8 cellular contexts compared by ENCODE assay signal in the genomic region with DNA sequence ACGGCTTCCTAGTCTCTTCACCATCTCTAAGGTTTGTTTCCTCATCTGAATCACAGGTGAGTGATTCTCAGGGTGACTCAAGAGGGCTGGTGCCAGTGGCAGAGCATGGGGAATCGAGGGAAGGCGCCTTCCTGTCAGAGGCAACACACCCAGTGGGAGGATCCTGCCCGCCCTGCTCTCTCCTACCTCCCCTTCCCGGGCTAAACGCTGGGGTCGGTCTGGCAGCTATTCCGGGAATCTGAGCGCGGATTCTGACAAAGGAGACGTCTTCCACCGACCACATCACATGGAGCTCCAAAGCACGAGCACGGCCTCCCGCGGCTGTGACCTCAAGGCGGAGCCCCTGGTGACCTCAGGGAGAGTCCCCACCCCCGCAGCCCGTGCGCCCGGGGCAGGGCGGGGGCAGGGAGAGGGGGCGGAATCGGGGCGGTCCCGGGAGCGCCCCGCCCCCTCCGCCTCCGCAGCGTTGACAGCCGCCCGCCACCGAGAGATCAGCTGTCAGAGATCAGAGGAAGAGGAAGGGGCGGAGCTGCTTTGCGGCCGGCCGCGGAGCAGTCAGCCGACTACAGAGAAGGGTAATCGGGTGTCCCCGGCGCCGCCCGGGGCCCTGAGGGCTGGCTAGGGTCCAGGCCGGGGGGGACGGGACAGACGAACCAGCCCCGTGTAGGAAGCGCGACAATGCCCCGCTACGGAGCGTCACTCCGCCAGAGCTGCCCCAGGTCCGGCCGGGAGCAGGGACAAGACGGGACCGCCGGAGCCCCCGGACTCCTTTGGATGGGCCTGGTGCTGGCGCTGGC. TPM values are rescaled to one million over a fixed set of nuclear protein-coding genes. Genes with fewer than 3 reads are reported as not detected.
A peak's percentile ranks its signal among the peaks of the same experiment; 100 is the strongest.
DNase-seq lines count a peak whose midpoint lies in the region; ATAC-seq and TF ChIP-seq lines count a peak whose summit lies in the region.

A gene (plus strand): TSS at position 554 of the 797 bp plus-strand sequence. CDS start 125 bp downstream, at position 679.

- H3K4me3 Mint-ChIP-seq in activated T-helper 17 cell treated with anti-CD3 and anti-CD28 coated beads, Interleukin-2, amount 50 U/mL, for 72 hours: peak within 1 kb of the TSS; percentile 81
- H3K4me3 Mint-ChIP-seq in naive thymus-derived CD4-positive, alpha-beta T cell: peak within 1 kb of the TSS; percentile 91 to 98 (median 94)
- H3K4me3 Mint-ChIP-seq in stimulated activated memory B cell treated with anti-CD40 and anti-IgM and Interleukin-4, amounts not matched to agents 10 μg/mL and 1 μg/mL and 100 μg/mL, for 72 hours: peak within 1 kb of the TSS; percentile 85

- H3K4me3 ChIP-seq in DOHH2 (ENCODE audit: low read length) (peak within 1 kb of the TSS; percentile 88), fibroblast of lung (replicated peaks in 1 of 4; ENCODE audit: control extremely low read depth in 1 of 4, insufficient read depth in 1 of 4, low read depth in 3 of 4, low read length in 4 of 4) (peak within 1 kb of the TSS; percentile 84 to 92 (median 89))
- peak within 1 kb of the TSS; percentile 94 for H3K4me3 ChIP-seq in naive thymus-derived CD4-positive, alpha-beta T cell (ENCODE audit: low read length)

- peaks cover 8% of the 10 kb centered on the region for H3K36me3 Mint-ChIP-seq in activated T-helper 17 cell treated with anti-CD3 and anti-CD28 coated beads, Interleukin-2, amount 50 U/mL, for 72 hours (ENCODE audit: low read depth)
- H3K36me3 Mint-ChIP-seq in naive thymus-derived CD4-positive, alpha-beta T cell: peaks cover 5 to 26% (median 12%) of the 10 kb centered on the region in 5 donors
- H3K36me3 Mint-ChIP-seq in stimulated activated memory B cell treated with anti-CD40 and anti-IgM and Interleukin-4, amounts not matched to agents 10 μg/mL and 1 μg/mL and 100 μg/mL, for 72 hours: peaks cover 10% of the 10 kb centered on the region

- no peaks in the 10 kb centered on the region for H3K9me2 ChIP-seq in DOHH2 (replicated peaks; ENCODE audit: control insufficient read depth, low read length)

- H3K27me3 ChIP-seq in DOHH2 (ENCODE audit: control insufficient read depth, low read length) (no peaks in the 10 kb centered on the region), fibroblast of lung (ENCODE audit: control insufficient read depth, insufficient read depth, low read length) (no peaks in the 10 kb centered on the region)
- no peaks in the 10 kb centered on the region for H3K27me3 ChIP-seq in naive thymus-derived CD4-positive, alpha-beta T cell (ENCODE audit: control insufficient read depth in 2 of 2, insufficient read depth in 2 of 2, low read length in 2 of 2)

- TF ChIP-seq CTCF in DOHH2 (IDR thresholded peaks at IDR 0.05; ENCODE audit: low read depth, low read length, poor library complexity, severe bottlenecking) (no peak), fibroblast of lung (conservative IDR thresholded peaks at IDR 0.05 in 1 of 2, IDR thresholded peaks at IDR 0.05 in 1 of 2; ENCODE audit: low read depth in 1 of 2, low read length in 2 of 2) (no peak)

- DNase-seq in RPMI7951 (ENCODE audit: low read depth) (peak; percentile 85), fibroblast of lung (ENCODE audit: low read depth in 2 of 2) (peak; percentile 82 to 83)
- peak; percentile 85 to 94 (median 92) for DNase-seq in naive thymus-derived CD4-positive, alpha-beta T cell

- CTCF ChIA-PET in naive thymus-derived CD4-positive, alpha-beta T cell (lab: Charles Lee): interaction anchor here (0.8 to 20.4 kb wide), 6 partner anchors 11 to 53 kb away, joined by 3 to 573 read pairs (median 15); a partner anchor contains a TSS

- intact Hi-C loops in naive thymus-derived CD4-positive, alpha-beta T cell (cut with micrococcal nuclease): loop anchor here (1.0 to 5.0 kb wide), 15 partner anchors 11 to 1123 kb away; a partner anchor contains a TSS

- H3K27ac ChIP-seq in DOHH2 (ENCODE audit: low read depth, low read length) (no peak within 1 kb of the TSS), KOPT-K1 (ENCODE audit: low read depth, low read length, poor library complexity, severe bottlenecking) (peak within 1 kb of the TSS; percentile 37), fibroblast of lung (ENCODE audit: insufficient read depth, low read length) (peak within 1 kb of the TSS; percentile 76)
- H3K27ac ChIP-seq in naive thymus-derived CD4-positive, alpha-beta T cell (ENCODE audit: low read depth, low read length): peak within 1 kb of the TSS; percentile 95

- H3K9me3 ChIP-seq in DOHH2 (ENCODE audit: control insufficient read depth, insufficient read depth, low read length) (no peaks in the 10 kb centered on the region), KOPT-K1 (ENCODE audit: insufficient read depth, low read length, poor library complexity, severe bottlenecking) (no peaks in the 10 kb centered on the region), fibroblast of lung (ENCODE audit: control insufficient read depth, insufficient read depth, low read depth, low read length) (no peaks in the 10 kb centered on the region)
- H3K9me3 ChIP-seq in naive thymus-derived CD4-positive, alpha-beta T cell (ENCODE audit: control insufficient read depth in 2 of 3, low read length in 3 of 3): no peaks in the 10 kb centered on the region

- H2AFZ ChIP-seq in fibroblast of lung (ENCODE audit: low read length): peak within 1 kb of the TSS; percentile 96

- POLR2A ChIA-PET in naive thymus-derived CD4-positive, alpha-beta T cell (lab: Charles Lee): interaction anchor here (0.6 to 10.8 kb wide), 13 partner anchors 12 to 704 kb away, joined by 3 to 525 read pairs (median 5); a partner anchor contains a TSS

- ATAC-seq in GM21825 (IDR thresholded peaks at IDR 0.05; ENCODE audit: unreplicated experiment): peak; percentile 98
- ATAC-seq in activated T-helper 17 cell treated with anti-CD3 and anti-CD28 coated beads, Interleukin-2, amount 50 U/mL, for 72 hours (replicated peaks): peak; percentile 92
- peak; percentile 97 for ATAC-seq in naive thymus-derived CD4-positive, alpha-beta T cell
- peak; percentile 97 for ATAC-seq in stimulated activated memory B cell treated with anti-CD40 and anti-IgM and Interleukin-4, amounts not matched to agents 10 μg/mL and 1 μg/mL and 100 μg/mL, for 72 hours

- H3K4me1 ChIP-seq in DOHH2 (ENCODE audit: control insufficient read depth, low read length) (peaks cover 20% of the 10 kb centered on the region), fibroblast of lung (ENCODE audit: control insufficient read depth, extremely low read depth, insufficient read depth, low read length) (peaks cover 15% of the 10 kb centered on the region)
- H3K4me1 ChIP-seq in naive thymus-derived CD4-positive, alpha-beta T cell (ENCODE audit: control insufficient read depth in 2 of 2, insufficient read depth in 2 of 2, low read length in 2 of 2): peaks cover 25 to 53% of the 10 kb centered on the region in 2 donors

- peaks cover 18% of the 10 kb centered on the region for H3K4me1 Mint-ChIP-seq in activated T-helper 17 cell treated with anti-CD3 and anti-CD28 coated beads, Interleukin-2, amount 50 U/mL, for 72 hours
- peaks cover 31 to 74% (median 66%) of the 10 kb centered on the region in 7 donors for H3K4me1 Mint-ChIP-seq in naive thymus-derived CD4-positive, alpha-beta T cell
- H3K4me1 Mint-ChIP-seq in stimulated activated memory B cell treated with anti-CD40 and anti-IgM and Interleukin-4, amounts not matched to agents 10 μg/mL and 1 μg/mL and 100 μg/mL, for 72 hours: peaks cover 37% of the 10 kb centered on the region

- H3K27me3 Mint-ChIP-seq in activated T-helper 17 cell treated with anti-CD3 and anti-CD28 coated beads, Interleukin-2, amount 50 U/mL, for 72 hours: no peaks in the 10 kb centered on the region
- peaks cover 0 to 13% (median 0%) of the 10 kb centered on the region in 5 donors for H3K27me3 Mint-ChIP-seq in naive thymus-derived CD4-positive, alpha-beta T cell
- H3K27me3 Mint-ChIP-seq in stimulated activated memory B cell treated with anti-CD40 and anti-IgM and Interleukin-4, amounts not matched to agents 10 μg/mL and 1 μg/mL and 100 μg/mL, for 72 hours: no peaks in the 10 kb centered on the region

- H4K20me1 ChIP-seq in DOHH2 (ENCODE audit: control insufficient read depth, insufficient read depth, low read depth, low read length): no peaks in the 10 kb centered on the region
- no peaks in the 10 kb centered on the region for H4K20me1 ChIP-seq in fibroblast of lung (ENCODE audit: control insufficient read depth, extremely low read depth, insufficient read depth, low read length)

- H3F3A ChIP-seq in DOHH2 (ENCODE audit: control insufficient read depth, insufficient read depth): no peaks in the 10 kb centered on the region; the same call in 1 of the 2 replicates

- peak within 1 kb of the TSS; percentile 80 for H3K27ac Mint-ChIP-seq in activated T-helper 17 cell treated with anti-CD3 and anti-CD28 coated beads, Interleukin-2, amount 50 U/mL, for 72 hours
- peak within 1 kb of the TSS; percentile 93 to 100 (median 99) for H3K27ac Mint-ChIP-seq in naive thymus-derived CD4-positive, alpha-beta T cell
- H3K27ac Mint-ChIP-seq in stimulated activated memory B cell treated with anti-CD40 and anti-IgM and Interleukin-4, amounts not matched to agents 10 μg/mL and 1 μg/mL and 100 μg/mL, for 72 hours: peak within 1 kb of the TSS; percentile 89

- no peaks in the 10 kb centered on the region for H3K79me2 ChIP-seq in DOHH2 (ENCODE audit: control insufficient read depth, low read length)
- peaks cover 8% of the 10 kb centered on the region for H3K79me2 ChIP-seq in fibroblast of lung (ENCODE audit: control insufficient read depth, insufficient read depth, low read length)

- H3K9ac ChIP-seq in fibroblast of lung (ENCODE audit: insufficient read depth, low read length): peak within 1 kb of the TSS; percentile 85

- H3K36me3 ChIP-seq in DOHH2 (ENCODE audit: control insufficient read depth, low read length) (no peaks in the 10 kb centered on the region), KOPT-K1 (ENCODE audit: insufficient read depth, low read length) (no peaks in the 10 kb centered on the region), fibroblast of lung (ENCODE audit: control insufficient read depth, insufficient read depth, low read length) (peaks cover 5% of the 10 kb centered on the region)
- H3K36me3 ChIP-seq in naive thymus-derived CD4-positive, alpha-beta T cell (ENCODE audit: control insufficient read depth in 2 of 3, insufficient read depth in 3 of 3, low read length in 3 of 3): peaks cover 0 to 25% (median 0%) of the 10 kb centered on the region in 3 experiments

- H3K4me2 ChIP-seq in DOHH2 (ENCODE audit: low read length) (peak within 1 kb of the TSS; percentile 91), fibroblast of lung (ENCODE audit: extremely low read depth, insufficient read depth, low read length) (peak within 1 kb of the TSS; percentile 99)

- no peaks in the 10 kb centered on the region for H3K9me3 Mint-ChIP-seq in activated T-helper 17 cell treated with anti-CD3 and anti-CD28 coated beads, Interleukin-2, amount 50 U/mL, for 72 hours
- H3K9me3 Mint-ChIP-seq in naive thymus-derived CD4-positive, alpha-beta T cell: peaks cover 0 to 2% (median 0%) of the 10 kb centered on the region in 11 donors
- H3K9me3 Mint-ChIP-seq in stimulated activated memory B cell treated with anti-CD40 and anti-IgM and Interleukin-4, amounts not matched to agents 10 μg/mL and 1 μg/mL and 100 μg/mL, for 72 hours: no peaks in the 10 kb centered on the region

RNA-seq across cellular contexts. Expression of the gene that starts here (rescaled TPM):
- 40.0 and 45.3 TPM in 2 replicates for total RNA-seq in RPMI7951 (2014; rRNA removed; shearing (Covaris generic))
- total RNA-seq in activated T-helper 17 cell treated with anti-CD3 and anti-CD28 coated beads, Interleukin-2, amount 50 U/mL, for 72 hours: 10 to 100 TPM; 12.9 to 15.2 TPM
- 33.9 and 52.2 TPM in 2 replicates for total RNA-seq in fibroblast of lung
- polyA plus RNA-seq in fibroblast of lung: 74.9 and 97.9 TPM in 2 replicates
- 87.8 and 110 TPM in 2 replicates for polyA plus RNA-seq in fibroblast of lung (2012)
- polyA minus RNA-seq in fibroblast of lung (ENCODE audit: low replicate concordance): 101 and 133 TPM in 2 replicates
- total RNA-seq in naive thymus-derived CD4-positive, alpha-beta T cell: 10 to 100 TPM; 43.0 to 70.9 (median 55.4) TPM
- polyA plus RNA-seq in naive thymus-derived CD4-positive, alpha-beta T cell: 10 to 100 TPM; 34.5 to 36.5 TPM
